Comparison of ENCODE assay signal across 14 cellular contexts in genomic region chr7:55587687-55588378, GRCh38.
"Had no signal": no experiment of that assay in that cellular context is flagged by ENCODE, and none has a peak within 500 bp of the region (broad histone marks: within the 10 kb centered on the region; RNA-seq: fewer than 3 reads in every experiment).

No MANE protein-coding gene starts in this region.

- H3K27ac Mint-ChIP-seq: activated naive CD8-positive, alpha-beta T cell; activated T-cell treated with anti-CD3 and anti-CD28 coated beads, Interleukin-2, amount 50 U/mL, for 72 hours; natural killer cell had no signal

- H3K4me2 ChIP-seq: hepatocyte had no signal

- DNase-seq: activated CD4-positive, CD25-positive, alpha-beta regulatory T cell treated with anti-CD3 and anti-CD28 coated beads, Interleukin-2, amount 50 U/mL, for 72 hours; activated T-cell treated with anti-CD3 and anti-CD28 coated beads, Interleukin-2, amount 50 U/mL, for 72 hours; effector memory CD8-positive, alpha-beta T cell; natural killer cell; sigmoid colon; stimulated activated CD4-positive, alpha-beta T cell treated with anti-CD3 and anti-CD28 coated beads, Interleukin-4, amount 100 ng/mL, for 4 hours; stimulated activated naive B cell treated with anti-CD40 and anti-IgM and Interleukin-4, amounts not matched to agents 10 μg/mL and 1 μg/mL and 100 μg/mL, for 72 hours; T-helper 2 cell had no signal

- ATAC-seq: effector memory CD8-positive, alpha-beta T cell; natural killer cell; stimulated activated naive B cell treated with anti-CD40 and anti-IgM and Interleukin-4, amounts not matched to agents 10 μg/mL and 1 μg/mL and 100 μg/mL, for 72 hours had no signal

- H3K27ac ChIP-seq: hepatocyte, neutrophil, parathyroid adenoma, sigmoid colon, VCaP had no signal

- H2AFZ ChIP-seq: hepatocyte, parathyroid adenoma had no signal

- H3K36me3 ChIP-seq: neutrophil, sigmoid colon had no signal

- H3K4me3 ChIP-seq: hepatocyte, lung, sigmoid colon had no signal

- H3K4me1 ChIP-seq: sigmoid colon had no signal

- H3K9ac ChIP-seq: parathyroid adenoma had no signal

- H3K9me3 Mint-ChIP-seq: activated T-cell treated with anti-CD3 and anti-CD28 coated beads, Interleukin-2, amount 50 U/mL, for 72 hours; effector memory CD8-positive, alpha-beta T cell; natural killer cell; stimulated activated naive B cell treated with anti-CD40 and anti-IgM and Interleukin-4, amounts not matched to agents 10 μg/mL and 1 μg/mL and 100 μg/mL, for 72 hours had no signal

- H3K36me3 Mint-ChIP-seq: activated naive CD8-positive, alpha-beta T cell; natural killer cell; stimulated activated naive B cell treated with anti-CD40 and anti-IgM and Interleukin-4, amounts not matched to agents 10 μg/mL and 1 μg/mL and 100 μg/mL, for 72 hours had no signal

- H3K9me3 ChIP-seq: neutrophil, sigmoid colon had no signal

- H3K4me1 Mint-ChIP-seq: natural killer cell had no signal

- H3K27me3 ChIP-seq: neutrophil, sigmoid colon had no signal

- H3K27me3 Mint-ChIP-seq: activated naive CD8-positive, alpha-beta T cell had no signal

- H3K4me3 Mint-ChIP-seq: activated naive CD8-positive, alpha-beta T cell; activated T-cell treated with anti-CD3 and anti-CD28 coated beads, Interleukin-2, amount 50 U/mL, for 72 hours; effector memory CD8-positive, alpha-beta T cell; natural killer cell; stimulated activated naive B cell treated with anti-CD40 and anti-IgM and Interleukin-4, amounts not matched to agents 10 μg/mL and 1 μg/mL and 100 μg/mL, for 72 hours had no signal
